ENCODE assay signal across 1 cellular context in the genomic region with DNA sequence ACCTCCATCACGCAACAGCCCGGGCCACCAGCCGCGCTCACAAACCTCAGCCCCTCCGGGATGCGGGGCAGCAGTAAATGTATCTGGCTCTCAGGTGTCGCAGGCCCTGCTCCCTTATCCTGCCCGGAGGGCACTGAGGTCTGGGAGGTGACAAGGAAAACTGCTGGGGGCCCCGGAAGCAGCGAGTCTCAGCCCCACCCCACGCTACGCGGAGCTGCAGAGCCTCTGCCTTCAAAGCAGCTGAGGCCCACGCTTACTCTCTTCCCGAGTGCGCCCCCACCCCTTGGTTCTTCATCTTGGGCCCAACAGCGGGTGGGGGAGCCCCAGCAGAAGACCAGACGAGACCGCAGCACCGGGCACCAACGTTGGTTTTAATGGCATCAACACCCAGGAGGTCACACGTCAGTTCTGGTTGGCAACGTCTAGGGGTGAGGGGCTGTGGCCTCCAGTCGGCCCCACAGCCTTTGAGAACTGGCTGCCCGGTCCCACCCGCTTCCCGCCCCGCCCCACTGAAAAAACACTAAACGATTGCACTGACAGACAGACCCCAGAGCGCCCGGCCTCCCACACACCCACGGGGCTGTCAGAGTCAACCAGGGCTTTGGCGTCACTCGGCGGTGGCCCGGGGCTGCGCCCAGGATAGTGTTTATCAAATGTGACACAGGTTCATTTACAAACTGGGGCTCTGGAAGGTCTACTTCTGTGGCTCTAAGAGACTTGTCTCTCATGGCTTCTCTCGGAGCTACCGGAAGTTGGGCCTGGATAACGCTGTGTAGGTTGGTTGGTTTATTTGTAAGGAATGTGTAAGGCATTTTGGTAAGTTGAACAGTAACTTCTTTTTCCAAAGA.
TF ChIP-seq lines count a peak whose summit lies in the region.

No MANE protein-coding gene starts in this region.

TF ChIP-seq in WTC11, 78 proteins besides CTCF, POLR2A, EP300 and RAD21 (continued from another document):
- TF ChIP-seq, protein P1, sequence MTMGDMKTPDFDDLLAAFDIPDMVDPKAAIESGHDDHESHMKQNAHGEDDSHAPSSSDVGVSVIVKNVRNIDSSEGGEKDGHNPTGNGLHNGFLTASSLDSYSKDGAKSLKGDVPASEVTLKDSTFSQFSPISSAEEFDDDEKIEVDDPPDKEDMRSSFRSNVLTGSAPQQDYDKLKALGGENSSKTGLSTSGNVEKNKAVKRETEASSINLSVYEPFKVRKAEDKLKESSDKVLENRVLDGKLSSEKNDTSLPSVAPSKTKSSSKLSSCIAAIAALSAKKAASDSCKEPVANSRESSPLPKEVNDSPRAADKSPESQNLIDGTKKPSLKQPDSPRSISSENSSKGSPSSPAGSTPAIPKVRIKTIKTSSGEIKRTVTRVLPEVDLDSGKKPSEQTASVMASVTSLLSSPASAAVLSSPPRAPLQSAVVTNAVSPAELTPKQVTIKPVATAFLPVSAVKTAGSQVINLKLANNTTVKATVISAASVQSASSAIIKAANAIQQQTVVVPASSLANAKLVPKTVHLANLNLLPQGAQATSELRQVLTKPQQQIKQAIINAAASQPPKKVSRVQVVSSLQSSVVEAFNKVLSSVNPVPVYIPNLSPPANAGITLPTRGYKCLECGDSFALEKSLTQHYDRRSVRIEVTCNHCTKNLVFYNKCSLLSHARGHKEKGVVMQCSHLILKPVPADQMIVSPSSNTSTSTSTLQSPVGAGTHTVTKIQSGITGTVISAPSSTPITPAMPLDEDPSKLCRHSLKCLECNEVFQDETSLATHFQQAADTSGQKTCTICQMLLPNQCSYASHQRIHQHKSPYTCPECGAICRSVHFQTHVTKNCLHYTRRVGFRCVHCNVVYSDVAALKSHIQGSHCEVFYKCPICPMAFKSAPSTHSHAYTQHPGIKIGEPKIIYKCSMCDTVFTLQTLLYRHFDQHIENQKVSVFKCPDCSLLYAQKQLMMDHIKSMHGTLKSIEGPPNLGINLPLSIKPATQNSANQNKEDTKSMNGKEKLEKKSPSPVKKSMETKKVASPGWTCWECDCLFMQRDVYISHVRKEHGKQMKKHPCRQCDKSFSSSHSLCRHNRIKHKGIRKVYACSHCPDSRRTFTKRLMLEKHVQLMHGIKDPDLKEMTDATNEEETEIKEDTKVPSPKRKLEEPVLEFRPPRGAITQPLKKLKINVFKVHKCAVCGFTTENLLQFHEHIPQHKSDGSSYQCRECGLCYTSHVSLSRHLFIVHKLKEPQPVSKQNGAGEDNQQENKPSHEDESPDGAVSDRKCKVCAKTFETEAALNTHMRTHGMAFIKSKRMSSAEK (CRISPR knock-in tag; IDR thresholded peaks at IDR 0.05; ENCODE audit: borderline replicate concordance) = no peak
- TF ChIP-seq, protein P2, sequence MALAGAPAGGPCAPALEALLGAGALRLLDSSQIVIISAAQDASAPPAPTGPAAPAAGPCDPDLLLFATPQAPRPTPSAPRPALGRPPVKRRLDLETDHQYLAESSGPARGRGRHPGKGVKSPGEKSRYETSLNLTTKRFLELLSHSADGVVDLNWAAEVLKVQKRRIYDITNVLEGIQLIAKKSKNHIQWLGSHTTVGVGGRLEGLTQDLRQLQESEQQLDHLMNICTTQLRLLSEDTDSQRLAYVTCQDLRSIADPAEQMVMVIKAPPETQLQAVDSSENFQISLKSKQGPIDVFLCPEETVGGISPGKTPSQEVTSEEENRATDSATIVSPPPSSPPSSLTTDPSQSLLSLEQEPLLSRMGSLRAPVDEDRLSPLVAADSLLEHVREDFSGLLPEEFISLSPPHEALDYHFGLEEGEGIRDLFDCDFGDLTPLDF (CRISPR knock-in tag; IDR thresholded peaks at IDR 0.05) = no peak
- TF ChIP-seq ZNF423 (CRISPR knock-in tag; IDR thresholded peaks at IDR 0.05) = no peak
- TF ChIP-seq, protein P3, sequence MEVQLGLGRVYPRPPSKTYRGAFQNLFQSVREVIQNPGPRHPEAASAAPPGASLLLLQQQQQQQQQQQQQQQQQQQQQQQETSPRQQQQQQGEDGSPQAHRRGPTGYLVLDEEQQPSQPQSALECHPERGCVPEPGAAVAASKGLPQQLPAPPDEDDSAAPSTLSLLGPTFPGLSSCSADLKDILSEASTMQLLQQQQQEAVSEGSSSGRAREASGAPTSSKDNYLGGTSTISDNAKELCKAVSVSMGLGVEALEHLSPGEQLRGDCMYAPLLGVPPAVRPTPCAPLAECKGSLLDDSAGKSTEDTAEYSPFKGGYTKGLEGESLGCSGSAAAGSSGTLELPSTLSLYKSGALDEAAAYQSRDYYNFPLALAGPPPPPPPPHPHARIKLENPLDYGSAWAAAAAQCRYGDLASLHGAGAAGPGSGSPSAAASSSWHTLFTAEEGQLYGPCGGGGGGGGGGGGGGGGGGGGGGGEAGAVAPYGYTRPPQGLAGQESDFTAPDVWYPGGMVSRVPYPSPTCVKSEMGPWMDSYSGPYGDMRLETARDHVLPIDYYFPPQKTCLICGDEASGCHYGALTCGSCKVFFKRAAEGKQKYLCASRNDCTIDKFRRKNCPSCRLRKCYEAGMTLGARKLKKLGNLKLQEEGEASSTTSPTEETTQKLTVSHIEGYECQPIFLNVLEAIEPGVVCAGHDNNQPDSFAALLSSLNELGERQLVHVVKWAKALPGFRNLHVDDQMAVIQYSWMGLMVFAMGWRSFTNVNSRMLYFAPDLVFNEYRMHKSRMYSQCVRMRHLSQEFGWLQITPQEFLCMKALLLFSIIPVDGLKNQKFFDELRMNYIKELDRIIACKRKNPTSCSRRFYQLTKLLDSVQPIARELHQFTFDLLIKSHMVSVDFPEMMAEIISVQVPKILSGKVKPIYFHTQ (CRISPR knock-in tag; IDR thresholded peaks at IDR 0.05) = no peak
- TF ChIP-seq FOXP1 (CRISPR knock-in tag; IDR thresholded peaks at IDR 0.05; ENCODE audit: borderline replicate concordance) = no peak
- no peak for TF ChIP-seq GRHL2 (CRISPR knock-in tag; IDR thresholded peaks at IDR 0.05; ENCODE audit: insufficient replicate concordance, severe bottlenecking)
